Comparison of ENCODE assay signal across 9 cellular contexts in genomic region chr4:74659576-74660411, GRCh38.
DNase-seq lines count a peak whose midpoint lies in the region; ATAC-seq and TF ChIP-seq lines count a peak whose summit lies in the region.
"Had no signal": no experiment of that assay in that cellular context is flagged by ENCODE, and none has a peak within 500 bp of the region (broad histone marks: within the 10 kb centered on the region; RNA-seq: fewer than 3 reads in every experiment).

No MANE protein-coding gene starts in this region.

- peaks cover 36% of the 10 kb centered on the region for H3K4me1 Mint-ChIP-seq in osteocyte (ENCODE audit: unreplicated experiment)
- no peaks in the 10 kb centered on the region for H3K4me1 Mint-ChIP-seq in naive thymus-derived CD8-positive, alpha-beta T cell
- no peaks in the 10 kb centered on the region for H3K4me1 Mint-ChIP-seq in effector memory CD8-positive, alpha-beta T cell (ENCODE audit: low read depth in 2 of 2)

- ATAC-seq in naive thymus-derived CD8-positive, alpha-beta T cell, result no peak
- no peak for ATAC-seq in HG02571 (IDR thresholded peaks at IDR 0.05; ENCODE audit: unreplicated experiment)
- no peak for ATAC-seq in effector memory CD8-positive, alpha-beta T cell (replicated peaks)

- H3K9me3 Mint-ChIP-seq in osteocyte (ENCODE audit: unreplicated experiment), result peaks cover 3% of the 10 kb centered on the region
- H3K9me3 Mint-ChIP-seq in naive thymus-derived CD8-positive, alpha-beta T cell, result no peaks in the 10 kb centered on the region
- peaks cover 0 to under 1% of the 10 kb centered on the region in 2 donors for H3K9me3 Mint-ChIP-seq in effector memory CD8-positive, alpha-beta T cell

- H3K4me3 Mint-ChIP-seq in osteocyte (ENCODE audit: unreplicated experiment), result no peak overlapping the region
- no peak overlapping the region for H3K4me3 Mint-ChIP-seq in naive thymus-derived CD8-positive, alpha-beta T cell
- no peak overlapping the region for H3K4me3 Mint-ChIP-seq in effector memory CD8-positive, alpha-beta T cell

- H3K36me3 Mint-ChIP-seq in osteocyte (ENCODE audit: unreplicated experiment), result no peaks in the 10 kb centered on the region
- H3K36me3 Mint-ChIP-seq in naive thymus-derived CD8-positive, alpha-beta T cell, result no peaks in the 10 kb centered on the region
- H3K36me3 Mint-ChIP-seq in effector memory CD8-positive, alpha-beta T cell (ENCODE audit: insufficient read depth), result no peaks in the 10 kb centered on the region

- peak; percentile 98 for DNase-seq in EH (ENCODE audit: low read depth)
- peak; percentile 8 for DNase-seq in NOMO-1 treated with dmso at 0.1 percent for 144 hours (lab: John Stamatoyannopoulos, UW; ENCODE audit: unreplicated experiment)
- peak; percentile 31 for DNase-seq in epidermal melanocyte (ENCODE audit: insufficient read length, low spot score)
- DNase-seq in osteocyte (ENCODE audit: extremely low spot score, unreplicated experiment), result no peak
- DNase-seq in naive thymus-derived CD8-positive, alpha-beta T cell, result no peak
- no peak for DNase-seq in mesenteric fat pad (ENCODE audit: low spot score)
- no peak for DNase-seq in effector memory CD8-positive, alpha-beta T cell
- DNase-seq: NCI-H748 treated with DMSO at 0.1 percent for 48 hours had no signal

- H3K27me3 Mint-ChIP-seq in osteocyte (ENCODE audit: unreplicated experiment), result no peaks in the 10 kb centered on the region
- H3K27me3 Mint-ChIP-seq in naive thymus-derived CD8-positive, alpha-beta T cell, result peaks cover 0 to 6% (median 3%) of the 10 kb centered on the region in 5 donors
- H3K27me3 Mint-ChIP-seq in effector memory CD8-positive, alpha-beta T cell, result peaks cover 0 to 8% of the 10 kb centered on the region in 2 donors

- no peak for TF ChIP-seq CTCF in osteocyte (IDR thresholded peaks at IDR 0.05)

- peak overlapping the region; percentile 89 for H3K27ac Mint-ChIP-seq in osteocyte (ENCODE audit: unreplicated experiment)
- H3K27ac Mint-ChIP-seq in naive thymus-derived CD8-positive, alpha-beta T cell, result no peak overlapping the region
- no peak overlapping the region for H3K27ac Mint-ChIP-seq in effector memory CD8-positive, alpha-beta T cell

- POLR2A ChIA-PET in naive thymus-derived CD8-positive, alpha-beta T cell (lab: Charles Lee), result no interaction called here

Comparison
In these comparisons a context has a peak if more than half of its experiments do, and no peak if none do; other contexts are left out.
1. DNase-seq: peak in EH (single experiment), NOMO-1 treated with dmso at 0.1 percent for 144 hours (single experiment) and epidermal melanocyte (single experiment); none in osteocyte (single experiment), naive thymus-derived CD8-positive, alpha-beta T cell (0 of 10), mesenteric fat pad (single experiment) and effector memory CD8-positive, alpha-beta T cell (0 of 3).